20 cellular contexts compared by ENCODE assay signal in genomic region chr6:48135352-48136084, GRCh38. TPM values are rescaled to one million over a fixed set of nuclear protein-coding genes. Genes with fewer than 3 reads are reported as not detected.
DNase-seq lines count a peak whose midpoint lies in the region; ATAC-seq, FAIRE-seq and TF ChIP-seq lines count a peak whose summit lies in the region.
"Had no signal": no experiment of that assay in that cellular context is flagged by ENCODE, and none has a peak within 500 bp of the region (broad histone marks: within the 10 kb centered on the region; RNA-seq: fewer than 3 reads in every experiment).

No MANE protein-coding gene starts in this region.

- H3K27me3 Mint-ChIP-seq in astrocyte (ENCODE audit: low read depth, unreplicated experiment) = no peaks in the 10 kb centered on the region
- H3K27me3 Mint-ChIP-seq: central memory CD8-positive, alpha-beta T cell had no signal

- FAIRE-seq in HepG2 (lab: Jason Lieb, UNC) (no peak), astrocyte (lab: Jason Lieb, UNC) (no peak)
- FAIRE-seq: A204.1, GM12878, H1 had no signal

- TF ChIP-seq POLR2A in HepG2 (IDR thresholded peaks at IDR 0.05; ENCODE audit: insufficient read depth in 1 of 2, low read depth in 2 of 2, low read length in 2 of 2) = no peak
- TF ChIP-seq POLR2A in right lobe of liver (IDR thresholded peaks at IDR 0.05) = no peak

- intact Hi-C loops in HepG2 (cut with micrococcal nuclease; ENCODE audit: unreplicated experiment) = no loop called here
- intact Hi-C loops in right lobe of liver (cut with DNase I) = no loop called here

- TF ChIP-seq EP300 in HepG2 (IDR thresholded peaks at IDR 0.05; ENCODE audit: low read depth in 2 of 2, low read length in 2 of 2) (no peak), HepG2 (CRISPR knock-in tag; IDR thresholded peaks at IDR 0.05; ENCODE audit: borderline replicate concordance) (no peak)

- DNase-seq in HepG2 (ENCODE audit: low spot score) = no peak
- no peak for DNase-seq in right lobe of liver
- peak; percentile 87 for DNase-seq in astrocyte (ENCODE audit: low read depth)
- DNase-seq in hepatocyte (ENCODE audit: low spot score) = peak; percentile 13
- DNase-seq in hypothalamus (lab: John Stamatoyannopoulos, UW) = no peak
- DNase-seq: activated CD4-positive, alpha-beta T cell treated with anti-CD3 and anti-CD28 coated beads, Interleukin-2, amount 50 U/mL, for 1 hour; activated effector memory CD4-positive, alpha-beta T cell treated with Interleukin-2 at 50 U/mL for 16 hours; DMS153; esophagus squamous epithelium; spleen had no signal

- peaks cover 3% of the 10 kb centered on the region for H3K4me1 Mint-ChIP-seq in astrocyte (ENCODE audit: low read depth, unreplicated experiment)
- H3K4me1 Mint-ChIP-seq: central memory CD8-positive, alpha-beta T cell had no signal

- 3% methylated on average over 4 of the region's 4 CpGs for WGBS in HepG2 (ENCODE audit: low lambda C conversion rate)
- WGBS in right lobe of liver (ENCODE audit: insufficient coverage, low coverage, low lambda C conversion rate, missing lambda C conversion rate) = 33% methylated on average over 4 of the region's 4 CpGs
- WGBS in hepatocyte (ENCODE audit: low lambda C conversion rate, missing lambda C conversion rate) = 54% methylated on average over 4 of the region's 4 CpGs

- no peaks in the 10 kb centered on the region for H3K36me3 Mint-ChIP-seq in astrocyte (ENCODE audit: low read depth, unreplicated experiment)

- H3K27me3 ChIP-seq in HepG2 (ENCODE audit: control insufficient read depth in 1 of 2, insufficient read depth in 2 of 2, low read length in 2 of 2) (no peaks in the 10 kb centered on the region), right lobe of liver (no peaks in the 10 kb centered on the region), astrocyte (ENCODE audit: insufficient read depth, low read length) (no peaks in the 10 kb centered on the region), hepatocyte (no peaks in the 10 kb centered on the region)
- H3K27me3 ChIP-seq: esophagus squamous epithelium, spleen, tibial nerve had no signal

- no peak overlapping the region for H3K4me2 ChIP-seq in HepG2 (ENCODE audit: low read depth, low read length)
- no peak overlapping the region for H3K4me2 ChIP-seq in astrocyte (ENCODE audit: low read length)
- peak overlapping the region; percentile 1 for H3K4me2 ChIP-seq in hepatocyte

- CTCF ChIA-PET in HepG2 (lab: Yijun Ruan, JAX; ENCODE audit: low intra/inter-chr PET ratio, low total read pairs) = no interaction called here

- no peak overlapping the region for H3K27ac ChIP-seq in HepG2 (ENCODE audit: extremely low read length, insufficient read depth, low read length)
- H3K27ac ChIP-seq in right lobe of liver = no peak overlapping the region
- no peak overlapping the region for H3K27ac ChIP-seq in astrocyte (ENCODE audit: low read depth, low read length)
- peak overlapping the region; percentile 72 for H3K27ac ChIP-seq in hepatocyte
- H3K27ac ChIP-seq: esophagus squamous epithelium, spleen had no signal

- H3K9me3 Mint-ChIP-seq in astrocyte (ENCODE audit: unreplicated experiment) = no peaks in the 10 kb centered on the region

- H3K4me3 Mint-ChIP-seq in astrocyte (ENCODE audit: unreplicated experiment) = no peak overlapping the region
- H3K4me3 Mint-ChIP-seq: central memory CD8-positive, alpha-beta T cell had no signal

- POLR2A ChIA-PET in HepG2 (lab: Yijun Ruan, JAX) = no interaction called here

- H3K36me3 ChIP-seq in HepG2 (replicated peaks in 1 of 2; ENCODE audit: control insufficient read depth in 1 of 2, insufficient read depth in 2 of 2, low read length in 2 of 2) (no peaks in the 10 kb centered on the region), right lobe of liver (no peaks in the 10 kb centered on the region), astrocyte (ENCODE audit: insufficient read depth, low read length) (no peaks in the 10 kb centered on the region), hepatocyte (replicated peaks; ENCODE audit: insufficient read depth, low read depth) (no peaks in the 10 kb centered on the region)
- H3K36me3 ChIP-seq: esophagus squamous epithelium, spleen, tibial nerve had no signal

- H3K9ac ChIP-seq in HepG2 (ENCODE audit: insufficient read depth, low read depth, low read length) (no peak overlapping the region), astrocyte (ENCODE audit: low read length) (no peak overlapping the region)

- H3K4me1 ChIP-seq in HepG2 (ENCODE audit: insufficient read depth, low read length) (no peaks in the 10 kb centered on the region), right lobe of liver (no peaks in the 10 kb centered on the region), astrocyte (ENCODE audit: insufficient read depth, low read length) (no peaks in the 10 kb centered on the region), hepatocyte (ENCODE audit: insufficient read depth) (peaks cover 6% of the 10 kb centered on the region)
- H3K4me1 ChIP-seq: spleen had no signal

- no peaks in the 10 kb centered on the region for H3K9me2 ChIP-seq in hepatocyte (replicated peaks; ENCODE audit: insufficient read depth)

- H3K4me3 ChIP-seq in HepG2 (replicated peaks in 1 of 3; ENCODE audit: insufficient read depth in 1 of 3, low read depth in 2 of 3, low read length in 3 of 3) (no peak overlapping the region), right lobe of liver (no peak overlapping the region), astrocyte (ENCODE audit: insufficient read depth, low read depth, low read length) (no peak overlapping the region), hepatocyte (no peak overlapping the region)
- H3K4me3 ChIP-seq: esophagus squamous epithelium, GM12878, spleen, tibial nerve had no signal

- no TSS peak for BruUV-seq in HepG2 (replicated peaks; lab: Mats Ljungman, UMichigan)

- TF ChIP-seq CTCF in HepG2 (CRISPR knock-in tag; IDR thresholded peaks at IDR 0.05) (no peak), right lobe of liver (IDR thresholded peaks at IDR 0.05) (no peak), astrocyte (IDR thresholded peaks at IDR 0.05; ENCODE audit: insufficient read depth, low read depth, low read length) (no peak), hepatocyte (IDR thresholded peaks at IDR 0.05; ENCODE audit: poor library complexity) (no peak)

- H3K79me2 ChIP-seq in HepG2 (ENCODE audit: insufficient read depth, low read length) (no peaks in the 10 kb centered on the region), astrocyte (ENCODE audit: insufficient read depth, low read length) (no peaks in the 10 kb centered on the region), hepatocyte (no peaks in the 10 kb centered on the region)

- H4K20me1 ChIP-seq in HepG2 (ENCODE audit: insufficient read depth, low read length) = no peaks in the 10 kb centered on the region
- H4K20me1 ChIP-seq in astrocyte (ENCODE audit: insufficient read depth, low read length) = no peaks in the 10 kb centered on the region
- H4K20me1 ChIP-seq in hepatocyte (ENCODE audit: insufficient read depth, poor library complexity, severe bottlenecking) = no peaks in the 10 kb centered on the region

- no peak overlapping the region for H3K27ac Mint-ChIP-seq in astrocyte (ENCODE audit: unreplicated experiment)

- no peak for TF ChIP-seq RAD21 in HepG2 (CRISPR knock-in tag; IDR thresholded peaks at IDR 0.05)

- no peaks in the 10 kb centered on the region for H3K9me3 ChIP-seq in HepG2 (ENCODE audit: low read length)
- H3K9me3 ChIP-seq in right lobe of liver = no peaks in the 10 kb centered on the region
- no peaks in the 10 kb centered on the region for H3K9me3 ChIP-seq in astrocyte (ENCODE audit: insufficient read depth, low read depth, low read length)
- no peaks in the 10 kb centered on the region for H3K9me3 ChIP-seq in hepatocyte (ENCODE audit: low read depth)
- H3K9me3 ChIP-seq: esophagus squamous epithelium, spleen, tibial nerve had no signal

- ATAC-seq in HepG2 (no peak), right lobe of liver (no peak), HG03442 (IDR thresholded peaks at IDR 0.05; ENCODE audit: unreplicated experiment) (no peak), GM21390 (IDR thresholded peaks at IDR 0.05; ENCODE audit: unreplicated experiment) (no peak), HG02885 (IDR thresholded peaks at IDR 0.05; ENCODE audit: poor library complexity, unreplicated experiment) (no peak)
- ATAC-seq: GM12878 had no signal

- H2AFZ ChIP-seq in HepG2 (ENCODE audit: low read length) = no peak overlapping the region
- no peak overlapping the region for H2AFZ ChIP-seq in astrocyte (ENCODE audit: low read depth, low read length)
- H2AFZ ChIP-seq in hepatocyte = no peak overlapping the region

- in situ Hi-C loops in HepG2 (cut with HindIII; ENCODE audit: extremely low pct_ligation_motif_present, low pct_unique_long_range_greater_than_20kb) = no loop called here

TF ChIP-seq in HepG2, 621 proteins besides CTCF, POLR2A, EP300 and RAD21:
- TF ChIP-seq FOSL2 (CRISPR knock-in tag; IDR thresholded peaks at IDR 0.05) = 0 out of 2 replicates have a peak, but pooled peaks have one; percentile 27
- no peak for TF ChIP-seq CEBPB (IDR thresholded peaks at IDR 0.05; ENCODE audit: borderline replicate concordance, low read depth, low read length)
TF ChIP-seq in HepG2: peak in this region for 1.

RNA-seq across cellular contexts. Expression of gene PTCHD4, which starts 24.5 kb away (rescaled TPM):
- 32.9 and 35.7 TPM in 2 replicates for total RNA-seq in HepG2 (2016; rRNA removed; fragmentation: Illumina TruSeq; extraction: Trizol)
- total RNA-seq in HepG2 (2016; cell fraction: cytosol; rRNA removed; fragmentation: Illumina TruSeq; extraction: Trizol; ENCODE audit: low read depth) = 18.0 and 20.6 TPM in 2 replicates
- 30.6 and 34.3 TPM in 2 replicates for total RNA-seq in HepG2 (2016; cell fraction: insoluble cytoplasmic fraction; rRNA removed; fragmentation: Illumina TruSeq; extraction: Trizol)
- 26.1 and 27.2 TPM in 2 replicates for total RNA-seq in HepG2 (2016; cell fraction: membrane; rRNA removed; fragmentation: Illumina TruSeq; extraction: Trizol)
- 48.1 and 50.6 TPM in 2 replicates for total RNA-seq in HepG2 (2016; cell fraction: nucleus; rRNA removed; fragmentation: Illumina TruSeq; extraction: Trizol)
- 21.9 and 28.4 TPM in 2 replicates for polyA plus RNA-seq in HepG2 (2011; rRNA removed)
- polyA plus RNA-seq in HepG2 (2011; cell fraction: cytosol; rRNA removed) = 16.5 and 20.5 TPM in 2 replicates
- polyA plus RNA-seq in HepG2 (2011; cell fraction: nucleus; rRNA removed) = 18.5 and 20.8 TPM in 2 replicates
- 15.1 and 20.3 TPM in 2 replicates for polyA plus RNA-seq in HepG2 (2012)
- polyA plus RNA-seq in HepG2 (2016; cell fraction: cytosol; fragmentation: Illumina TruSeq; extraction: Trizol; ENCODE audit: low read depth) = 3.9 and 4.7 TPM in 2 replicates
- 28.4 and 29.3 TPM in 2 replicates for polyA plus RNA-seq in HepG2 (2016; cell fraction: insoluble cytoplasmic fraction; fragmentation: Illumina TruSeq; extraction: Trizol; ENCODE audit: low read depth)
- 12.5 and 12.7 TPM in 2 replicates for polyA plus RNA-seq in HepG2 (2016; cell fraction: membrane; fragmentation: Illumina TruSeq; extraction: Trizol; ENCODE audit: low read depth)
- polyA plus RNA-seq in HepG2 (2016; cell fraction: nucleus; fragmentation: Illumina TruSeq; extraction: Trizol; ENCODE audit: insufficient read depth, low read depth) = 20.7 and 24.1 TPM in 2 replicates
- polyA minus RNA-seq in HepG2 (2011; rRNA and poly(A)+ RNA removed; ENCODE audit: low replicate concordance) = 0.07 and 80.1 TPM in 2 replicates
- 19.2 and 19.8 TPM in 2 replicates for polyA minus RNA-seq in HepG2 (2011; cell fraction: cytosol; rRNA and poly(A)+ RNA removed)
- 148 and 164 TPM in 2 replicates for polyA minus RNA-seq in HepG2 (2011; cell fraction: nucleus; rRNA and poly(A)+ RNA removed)
- under 1 TPM in 3 of 6 experiments, not detected in 3; 0.12 to 0.18 (median 0.15) TPM for total RNA-seq in right lobe of liver
- total RNA-seq in astrocyte = 11.4 and 12.4 TPM in 2 replicates
- 2.3 and 2.9 TPM in 2 replicates for total RNA-seq in hepatocyte
- polyA plus RNA-seq in hepatocyte = 0.64 and 1.3 TPM in 2 replicates
- total RNA-seq: OCI-LY7; T-helper 1 cell treated with Interleukin-12 subunit alpha and Interleukin-12 subunit beta and Interleukin-4 antibody, amounts not matched to agents 30 ng/mL and 1 ng/mL, for 36 hours had no signal

Comparison
In these comparisons a context has a peak if more than half of its experiments do, and no peak if none do; other contexts are left out.
1. DNase-seq: peak in astrocyte (single experiment) and hepatocyte (single experiment); none in HepG2 (single experiment), right lobe of liver (0 of 3) and hypothalamus (0 of 51).